Comparison of ENCODE assay signal across 8 cellular contexts in the genomic region with DNA sequence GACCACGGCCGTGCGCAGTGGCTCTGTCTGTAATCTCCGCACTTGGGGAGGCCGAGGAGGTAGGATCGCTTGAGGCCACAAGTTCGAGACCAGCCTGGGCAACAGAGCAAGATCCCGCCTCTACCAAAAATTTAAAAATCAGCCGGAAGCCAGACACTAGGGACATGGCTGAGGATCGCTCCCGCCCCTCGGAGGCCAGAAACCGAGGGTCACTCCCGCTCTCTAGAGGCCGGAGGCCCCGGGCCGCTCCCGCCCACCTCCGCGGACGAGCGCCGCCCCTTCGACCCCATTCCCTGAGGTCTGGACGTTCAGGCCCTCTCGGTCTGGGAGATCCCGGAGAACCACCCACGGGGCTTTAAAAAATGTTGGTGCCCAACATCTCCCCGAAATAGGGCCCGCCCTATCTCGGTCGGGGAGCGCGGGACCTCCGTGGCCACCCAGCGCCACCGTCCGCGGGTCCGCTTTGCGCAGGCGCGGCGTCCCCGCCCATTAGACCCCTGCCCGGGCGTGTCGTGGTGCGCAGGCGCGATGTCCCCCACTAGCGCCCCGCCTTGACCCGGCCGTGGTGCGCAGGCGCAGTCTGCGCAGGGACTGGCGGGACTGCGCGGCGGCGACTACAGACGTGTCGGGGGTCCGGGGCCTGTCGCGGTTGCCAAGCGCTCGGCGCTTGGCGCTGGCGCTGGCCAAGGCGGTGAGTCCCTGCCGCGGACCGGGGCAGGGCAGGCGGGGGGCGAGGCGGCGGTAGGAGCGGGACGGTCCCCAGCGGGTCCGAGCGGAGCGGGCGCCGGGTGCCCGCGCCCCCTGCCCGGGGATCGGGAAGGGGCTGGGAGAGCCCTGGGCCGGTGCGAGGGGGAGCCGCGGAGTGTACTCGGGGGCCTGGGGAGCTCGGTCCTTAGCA.
DNase-seq lines count a peak whose midpoint lies in the region; ATAC-seq and TF ChIP-seq lines count a peak whose summit lies in the region.
"Not testable (repeated sequence)": the region's sequence is repeated elsewhere in the genome, so short reads cannot be mapped to it uniquely, and the experiment has no call there.

No MANE protein-coding gene starts in this region.

- H3K9me3 Mint-ChIP-seq in activated CD4-positive, alpha-beta memory T cell treated with anti-CD3 and anti-CD28 coated beads for 36 hours; chondrocyte (ENCODE audit: low read depth); progenitor cell of endocrine pancreas (ENCODE audit: low read depth); stimulated activated naive CD8-positive, alpha-beta T cell treated with anti-CD3 and anti-CD28 coated beads, Interleukin-15, amount 100 ng/mL, for 72 hours: not testable (repeated sequence)

- POLR2A ChIA-PET in HEK293 (lab: Yijun Ruan, JAX); activated CD4-positive, alpha-beta memory T cell treated with anti-CD3 and anti-CD28 coated beads for 36 hours (lab: Charles Lee): not testable (repeated sequence)

- CTCF ChIA-PET in HEK293 (lab: Yijun Ruan, JAX); activated CD4-positive, alpha-beta memory T cell treated with anti-CD3 and anti-CD28 coated beads for 36 hours (lab: Charles Lee): not testable (repeated sequence)

- not testable (repeated sequence) for H3K9me3 ChIP-seq in HEK293 (ENCODE audit: control insufficient read depth, insufficient read depth, low read depth, low read length); iPS-18a (ENCODE audit: control insufficient read depth, low read depth, low read length)

- H3K4me1 Mint-ChIP-seq in activated CD4-positive, alpha-beta memory T cell treated with anti-CD3 and anti-CD28 coated beads for 36 hours (ENCODE audit: low read depth); chondrocyte (ENCODE audit: low read depth); progenitor cell of endocrine pancreas (ENCODE audit: low read depth): not testable (repeated sequence)
- H3K4me1 Mint-ChIP-seq in stimulated activated naive CD8-positive, alpha-beta T cell treated with anti-CD3 and anti-CD28 coated beads, Interleukin-15, amount 100 ng/mL, for 72 hours, result peaks cover 19% of the 10 kb centered on the region

- not testable (repeated sequence) for H3K27me3 Mint-ChIP-seq in activated CD4-positive, alpha-beta memory T cell treated with anti-CD3 and anti-CD28 coated beads for 36 hours; chondrocyte (ENCODE audit: low read depth); progenitor cell of endocrine pancreas; stimulated activated naive CD8-positive, alpha-beta T cell treated with anti-CD3 and anti-CD28 coated beads, Interleukin-15, amount 100 ng/mL, for 72 hours

- peak overlapping the region; percentile 56 for H3K4me3 ChIP-seq in GM12875 (ENCODE audit: low read depth, low read length)
- H3K4me3 ChIP-seq in HEK293 (ENCODE audit: low read depth, low read length), result peak overlapping the region; percentile 41
- H3K4me3 ChIP-seq in KMS-11 (IDR thresholded peaks at IDR 0.05; ENCODE audit: insufficient read depth, low read depth, low read length), result not testable (repeated sequence)
- H3K4me3 ChIP-seq in iPS-18a (ENCODE audit: low read length), result peak overlapping the region; percentile 54

- DNase-seq in activated CD4-positive, alpha-beta memory T cell treated with anti-CD3 and anti-CD28 coated beads for 36 hours, result peak; percentile 92
- not testable (repeated sequence) for DNase-seq in chondrocyte (ENCODE audit: low spot score)
- DNase-seq in progenitor cell of endocrine pancreas (ENCODE audit: low spot score, unreplicated experiment), result peak; percentile 89
- peak; percentile 94 to 98 for DNase-seq in stimulated activated naive CD8-positive, alpha-beta T cell treated with anti-CD3 and anti-CD28 coated beads, Interleukin-15, amount 100 ng/mL, for 72 hours

- H3K9ac ChIP-seq in KMS-11, result peak overlapping the region; percentile 52; the same call in 1 of the 2 replicates
- H3K9ac ChIP-seq in iPS-18a (ENCODE audit: low read length), result peak overlapping the region; percentile 36

- not testable (repeated sequence) for H3K36me3 Mint-ChIP-seq in activated CD4-positive, alpha-beta memory T cell treated with anti-CD3 and anti-CD28 coated beads for 36 hours; chondrocyte (ENCODE audit: low read depth); progenitor cell of endocrine pancreas (ENCODE audit: insufficient read depth)

- peak overlapping the region; percentile 62 for H3K27ac Mint-ChIP-seq in activated CD4-positive, alpha-beta memory T cell treated with anti-CD3 and anti-CD28 coated beads for 36 hours
- peak overlapping the region; percentile 49 for H3K27ac Mint-ChIP-seq in chondrocyte (ENCODE audit: unreplicated experiment)
- peak overlapping the region; percentile 86 for H3K27ac Mint-ChIP-seq in progenitor cell of endocrine pancreas
- peak overlapping the region; percentile 95 for H3K27ac Mint-ChIP-seq in stimulated activated naive CD8-positive, alpha-beta T cell treated with anti-CD3 and anti-CD28 coated beads, Interleukin-15, amount 100 ng/mL, for 72 hours

- not testable (repeated sequence) for H3K27ac ChIP-seq in HEK293 (ENCODE audit: extremely low read depth, low read depth, low read length); KMS-11; iPS-18a (ENCODE audit: low read length)

- H4K20me1 ChIP-seq in KMS-11 (ENCODE audit: insufficient read depth), result not testable (repeated sequence)

- peak overlapping the region; percentile 36; the same call in 1 of the 2 replicates for H3K4me2 ChIP-seq in KMS-11

- H3K36me3 ChIP-seq in HEK293 (ENCODE audit: control insufficient read depth in 2 of 2, insufficient read depth in 1 of 2, low read length in 2 of 2); KMS-11 (ENCODE audit: insufficient read depth); iPS-18a (ENCODE audit: control insufficient read depth, low read depth, low read length): not testable (repeated sequence)

- peak; percentile 90 for ATAC-seq in stimulated activated naive CD8-positive, alpha-beta T cell treated with anti-CD3 and anti-CD28 coated beads, Interleukin-15, amount 100 ng/mL, for 72 hours

- H3K79me2 ChIP-seq in KMS-11 (ENCODE audit: insufficient read depth, low read depth), result not testable (repeated sequence)

- peak overlapping the region; percentile 78 for H3K4me3 Mint-ChIP-seq in activated CD4-positive, alpha-beta memory T cell treated with anti-CD3 and anti-CD28 coated beads for 36 hours
- peak overlapping the region; percentile 80 for H3K4me3 Mint-ChIP-seq in chondrocyte (ENCODE audit: unreplicated experiment)
- peak overlapping the region; percentile 80 for H3K4me3 Mint-ChIP-seq in progenitor cell of endocrine pancreas (ENCODE audit: low read depth)
- H3K4me3 Mint-ChIP-seq in stimulated activated naive CD8-positive, alpha-beta T cell treated with anti-CD3 and anti-CD28 coated beads, Interleukin-15, amount 100 ng/mL, for 72 hours, result peak overlapping the region; percentile 89 to 93

- intact Hi-C loops in activated CD4-positive, alpha-beta memory T cell treated with anti-CD3 and anti-CD28 coated beads for 36 hours (cut with micrococcal nuclease), result not testable (repeated sequence)

- not testable (repeated sequence) for H3K4me1 ChIP-seq in HEK293 (ENCODE audit: control insufficient read depth, insufficient read depth, low read length); KMS-11 (ENCODE audit: low read depth, poor library complexity, severe bottlenecking); iPS-18a (ENCODE audit: control insufficient read depth, low read depth, low read length)

- peak overlapping the region; percentile 81 for H2AFZ ChIP-seq in KMS-11 (ENCODE audit: low read depth)

- H3K27me3 ChIP-seq in KMS-11 (ENCODE audit: insufficient read depth, low read depth); iPS-18a (ENCODE audit: control insufficient read depth, insufficient read depth, low read length): not testable (repeated sequence)

- TF ChIP-seq CTCF in GM12875 (IDR thresholded peaks at IDR 0.05; ENCODE audit: borderline replicate concordance, insufficient read depth, low read depth, low read length); HEK293 (tag by site-specific recombination; IDR thresholded peaks at IDR 0.05); KMS-11 (conservative IDR thresholded peaks at IDR 0.05; ENCODE audit: low read depth, low read length); chondrocyte (IDR thresholded peaks at IDR 0.05); progenitor cell of endocrine pancreas (IDR thresholded peaks at IDR 0.05; ENCODE audit: unreplicated experiment): not testable (repeated sequence)

TF ChIP-seq in HEK293, 187 proteins besides CTCF, POLR2A, EP300 and RAD21:
- TF ChIP-seq, protein P1, sequence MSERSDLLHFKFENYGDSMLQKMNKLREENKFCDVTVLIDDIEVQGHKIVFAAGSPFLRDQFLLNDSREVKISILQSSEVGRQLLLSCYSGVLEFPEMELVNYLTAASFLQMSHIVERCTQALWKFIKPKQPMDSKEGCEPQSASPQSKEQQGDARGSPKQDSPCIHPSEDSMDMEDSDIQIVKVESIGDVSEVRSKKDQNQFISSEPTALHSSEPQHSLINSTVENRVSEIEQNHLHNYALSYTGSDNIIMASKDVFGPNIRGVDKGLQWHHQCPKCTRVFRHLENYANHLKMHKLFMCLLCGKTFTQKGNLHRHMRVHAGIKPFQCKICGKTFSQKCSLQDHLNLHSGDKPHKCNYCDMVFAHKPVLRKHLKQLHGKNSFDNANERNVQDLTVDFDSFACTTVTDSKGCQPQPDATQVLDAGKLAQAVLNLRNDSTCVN (tag by site-specific recombination; optimal IDR thresholded peaks at IDR 0.05), result peak; percentile 72
TF ChIP-seq in HEK293: peak in this region for 1; not testable (repeated sequence) for 186.
